In genomic region chr11:65899356-65900124, GRCh38 we compare ENCODE assay signal across 1 cellular context.
TF ChIP-seq lines count a peak whose summit lies in the region.

No MANE protein-coding gene starts in this region.

TF ChIP-seq in K562, 482 proteins besides CTCF, POLR2A, EP300 and RAD21 (continued from another document and continues in another):
- no peak for TF ChIP-seq HOMEZ (CRISPR knock-in tag; IDR thresholded peaks at IDR 0.05)
- TF ChIP-seq TAF1 (IDR thresholded peaks at IDR 0.05; ENCODE audit: control insufficient read depth, extremely low read depth, insufficient read depth, low read length, severe bottlenecking), result peak; percentile 57
- no peak for TF ChIP-seq MBD1 (CRISPR knock-in tag; IDR thresholded peaks at IDR 0.05)
- no peak for TF ChIP-seq ERF (CRISPR knock-in tag; IDR thresholded peaks at IDR 0.05)
- peak; percentile 82 for TF ChIP-seq TFAP4 (CRISPR knock-in tag; IDR thresholded peaks at IDR 0.05; ENCODE audit: borderline replicate concordance)
- TF ChIP-seq SNRNP70 (optimal IDR thresholded peaks at IDR 0.05; ENCODE audit: low read depth, low read length), result peak; percentile 79
- peak; percentile 87 for TF ChIP-seq PTBP1 (IDR thresholded peaks at IDR 0.05; ENCODE audit: low read depth, low read length)
- no peak for TF ChIP-seq THAP7 (CRISPR knock-in tag; IDR thresholded peaks at IDR 0.05)
- peak in 1 of 2 experiments; percentile 35; a peak in 1 of 4 replicates for TF ChIP-seq NRF1 (conservative IDR thresholded peaks at IDR 0.05 in 1 of 2, IDR thresholded peaks at IDR 0.05 in 1 of 2)
- TF ChIP-seq CREB3L1 (IDR thresholded peaks at IDR 0.05; ENCODE audit: borderline replicate concordance, low read depth), result peak; percentile 63; the same call in 1 of the 2 replicates
- no peak for TF ChIP-seq BRF2 (IDR thresholded peaks at IDR 0.05; ENCODE audit: borderline replicate concordance, insufficient read depth, insufficient read length)
- TF ChIP-seq ZNF586 (CRISPR knock-in tag; conservative IDR thresholded peaks at IDR 0.05), result no peak
- TF ChIP-seq CBX1 (IDR thresholded peaks at IDR 0.05; ENCODE audit: low read depth), result no peak
- TF ChIP-seq CCNT2 (IDR thresholded peaks at IDR 0.05; ENCODE audit: borderline replicate concordance, extremely low read depth, insufficient read length, low read depth, low read length), result peak; percentile 97
- no peak for TF ChIP-seq BMI1 (IDR thresholded peaks at IDR 0.05; ENCODE audit: low read length)
- peak; percentile 55; the same call in 1 of the 2 replicates for TF ChIP-seq MXI1 (IDR thresholded peaks at IDR 0.05; ENCODE audit: low read depth, low read length)
- 0 out of 2 replicates have a peak, but pooled peaks have one; percentile 15 for TF ChIP-seq MBD2 (IDR thresholded peaks at IDR 0.05; ENCODE audit: borderline replicate concordance, low read depth)
- no peak for TF ChIP-seq ELK1 (CRISPR knock-in tag; IDR thresholded peaks at IDR 0.05)
- TF ChIP-seq ZBTB26 (CRISPR knock-in tag; IDR thresholded peaks at IDR 0.05), result 0 out of 2 replicates have a peak, but pooled peaks have one; percentile 12
- TF ChIP-seq JUNB (CRISPR knock-in tag; conservative IDR thresholded peaks at IDR 0.05), result peak; percentile 51; the same call in 1 of the 2 replicates
- TF ChIP-seq TCF7 (IDR thresholded peaks at IDR 0.05; ENCODE audit: borderline replicate concordance), result no peak
- no peak for TF ChIP-seq TAL1 (IDR thresholded peaks at IDR 0.05)
- TF ChIP-seq MAFG (tag; conservative IDR thresholded peaks at IDR 0.05), result peak; percentile 86
- TF ChIP-seq ZBTB7A (IDR thresholded peaks at IDR 0.05; ENCODE audit: borderline replicate concordance, control insufficient read depth, low read depth, low read length), result peak; percentile 96
- no peak for TF ChIP-seq ZFPM2 (CRISPR knock-in tag; IDR thresholded peaks at IDR 0.05)
- peak; percentile 99 for TF ChIP-seq HNRNPL (IDR thresholded peaks at IDR 0.05; ENCODE audit: low read depth, low read length)
- TF ChIP-seq ZNF589 (CRISPR knock-in tag; IDR thresholded peaks at IDR 0.05; ENCODE audit: low read depth), result peak; percentile 70; the same call in 1 of the 2 replicates
- peak; percentile 70; the same call in 1 of the 2 replicates for TF ChIP-seq ZNF609 (CRISPR knock-in tag; IDR thresholded peaks at IDR 0.05; ENCODE audit: borderline replicate concordance)
- TF ChIP-seq TFE3 (CRISPR knock-in tag; IDR thresholded peaks at IDR 0.05), result no peak; the same call in 1 of the 2 replicates
- no peak for TF ChIP-seq DLX4 (CRISPR knock-in tag; IDR thresholded peaks at IDR 0.05)
- TF ChIP-seq FOXM1 (IDR thresholded peaks at IDR 0.05; ENCODE audit: low read depth), result no peak
- TF ChIP-seq FOXM1 (CRISPR knock-in tag; IDR thresholded peaks at IDR 0.05; ENCODE audit: low read depth), result peak; percentile 75; the same call in 1 of the 2 replicates
- TF ChIP-seq PCBP1 (IDR thresholded peaks at IDR 0.05; ENCODE audit: low read depth, low read length, poor library complexity, severe bottlenecking), result peak; percentile 99
- TF ChIP-seq RHOXF2B (CRISPR knock-in tag; conservative IDR thresholded peaks at IDR 0.05), result no peak
- TF ChIP-seq FUS (optimal IDR thresholded peaks at IDR 0.05; ENCODE audit: low read depth, low read length), result peak; percentile 93
- TF ChIP-seq EGR1 (conservative IDR thresholded peaks at IDR 0.05), result no peak; the same call in 1 of the 2 replicates
- 0 out of 2 replicates have a peak, but pooled peaks have one; percentile 63 for TF ChIP-seq LARP7 (IDR thresholded peaks at IDR 0.05)
- peak; percentile 84 for TF ChIP-seq ATF7 (IDR thresholded peaks at IDR 0.05)
- no peak for TF ChIP-seq ARID2 (IDR thresholded peaks at IDR 0.05)
- TF ChIP-seq CHD1 (IDR thresholded peaks at IDR 0.05; ENCODE audit: low read length), result peak; percentile 77
- no peak for TF ChIP-seq ZKSCAN3 (CRISPR knock-in tag; IDR thresholded peaks at IDR 0.05)
